In genomic region chr6:160987265-160987664, GRCh38 we compare ENCODE assay signal across 28 cellular contexts.
"Had no signal": no experiment of that assay in that cellular context is flagged by ENCODE, and none has a peak within 500 bp of the region (broad histone marks: within the 10 kb centered on the region; RNA-seq: fewer than 3 reads in every experiment).

No MANE protein-coding gene starts in this region.

- H3K27me3 ChIP-seq: adrenal gland, body of pancreas, foreskin keratinocyte, gastrocnemius medialis, heart left ventricle had no signal

- FAIRE-seq: colon, endometrium, endothelial cell of umbilical vein had no signal

- H3K9me3 ChIP-seq: gastrocnemius medialis had no signal

- ATAC-seq: activated CD4-positive, alpha-beta T cell treated with anti-CD3 and anti-CD28 coated beads for 36 hours; activated CD8-positive, alpha-beta memory T cell treated with anti-CD3 and anti-CD28 coated beads, Interleukin-2, amount 10 ng/mL, durations not matched to agents 7 days and 5 days; activated CD8-positive, alpha-beta T cell treated with anti-CD3 and anti-CD28 coated beads, Interleukin-2, amount 10 ng/mL, durations not matched to agents 7 days and 5 days; activated naive CD8-positive, alpha-beta T cell treated with anti-CD3 and anti-CD28 coated beads, Interleukin-2, amount 50 U/mL, for 24 hours; body of pancreas; foreskin keratinocyte; gastrocnemius medialis had no signal

- H3K4me3 ChIP-seq: adrenal gland, body of pancreas, gastrocnemius medialis, heart left ventricle had no signal

- DNase-seq: activated CD4-positive, alpha-beta memory T cell treated with anti-CD3 and anti-CD28 coated beads for 36 hours; activated CD4-positive, alpha-beta T cell treated with anti-CD3 and anti-CD28 coated beads for 36 hours; activated CD4-positive, alpha-beta T cell treated with anti-CD3 and anti-CD28 coated beads, Interleukin-2, amount 10 ng/mL, durations not matched to agents 24 days and 14 days; activated CD4-positive, CD25-positive, alpha-beta regulatory T cell; activated CD4-positive, CD25-positive, alpha-beta regulatory T cell treated with anti-CD3 and anti-CD28 coated beads, Interleukin-2, amount 50 U/mL, for 72 hours; activated CD8-positive, alpha-beta memory T cell treated with anti-CD3 and anti-CD28 coated beads, Interleukin-2, amount 10 ng/mL, durations not matched to agents 7 days and 5 days; activated CD8-positive, alpha-beta memory T cell treated with anti-CD3 and anti-CD28 coated beads, Interleukin-2, amount 50 U/mL, for 4 hours; activated CD8-positive, alpha-beta T cell treated with anti-CD3 and anti-CD28 coated beads, Interleukin-2, amount 10 ng/mL, durations not matched to agents 7 days and 5 days; activated effector memory CD4-positive, alpha-beta T cell treated with anti-CD3 and anti-CD28 coated beads, Interleukin-2, amount 50 U/mL, for 16 hours; activated naive CD4-positive, alpha-beta T cell treated with anti-CD3 and anti-CD28 coated beads for 36 hours; activated naive CD8-positive, alpha-beta T cell treated with anti-CD3 and anti-CD28 coated beads for 36 hours; activated naive CD8-positive, alpha-beta T cell treated with anti-CD3 and anti-CD28 coated beads, Interleukin-2, amount 50 U/mL, for 24 hours; activated T-cell treated with anti-CD3 and anti-CD28 coated beads, Interleukin-2, amount 50 U/mL, for 1 hour; activated T-cell treated with anti-CD3 and anti-CD28 coated beads, Interleukin-2, amount 50 U/mL, for 48 hours; body of pancreas; caudate nucleus; cortex of kidney; effector CD8-positive, alpha-beta T cell; foreskin keratinocyte; gastrocnemius medialis; glutamatergic neuron; heart left ventricle; T-helper 2 cell had no signal

- H3K27ac ChIP-seq: adrenal gland, body of pancreas, epithelial cell of prostate, foreskin keratinocyte, gastrocnemius medialis had no signal

- H3K4me1 ChIP-seq: body of pancreas had no signal

- H3K36me3 ChIP-seq: adrenal gland, gastrocnemius medialis, heart left ventricle had no signal
